Comparison of ENCODE assay signal across 29 cellular contexts in the genomic region with DNA sequence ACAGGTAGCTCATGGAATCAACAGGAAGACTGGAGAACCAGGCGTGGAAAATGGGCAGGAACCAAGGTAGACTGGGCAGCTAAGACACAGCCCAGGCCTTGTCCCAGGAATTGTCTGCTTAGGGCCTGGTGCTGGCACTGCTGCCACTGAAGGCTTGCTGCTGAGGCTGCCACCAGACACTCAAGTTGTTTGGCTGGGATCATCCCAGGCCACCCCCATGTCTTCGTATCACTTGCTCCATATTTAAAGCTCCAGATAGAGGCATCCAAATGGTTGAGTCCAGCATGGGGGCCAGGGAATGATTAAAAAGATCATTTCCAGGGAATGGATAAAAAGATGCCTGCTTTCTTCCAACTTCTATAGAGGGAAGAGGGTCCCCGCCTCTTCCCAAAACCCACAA.
"Had no signal": no experiment of that assay in that cellular context is flagged by ENCODE, and none has a peak within 500 bp of the region (broad histone marks: within the 10 kb centered on the region; RNA-seq: fewer than 3 reads in every experiment).

No MANE protein-coding gene starts in this region.

- DNase-seq: activated CD4-positive, alpha-beta memory T cell treated with anti-CD3 and anti-CD28 coated beads, Interleukin-2, amount 10 ng/mL, durations not matched to agents 7 days and 5 days; activated CD4-positive, alpha-beta T cell treated with anti-CD3 and anti-CD28 coated beads for 1 hour; activated CD4-positive, alpha-beta T cell treated with anti-CD3 and anti-CD28 coated beads for 4 hours; activated CD4-positive, alpha-beta T cell treated with anti-CD3 and anti-CD28 coated beads, Interleukin-2, amount 10 ng/mL, durations not matched to agents 7 days and 5 days; activated CD4-positive, alpha-beta T cell treated with anti-CD3 and anti-CD28 coated beads, Interleukin-2, amount 50 U/mL, for 4 hours; activated CD8-positive, alpha-beta memory T cell treated with anti-CD3 and anti-CD28 coated beads, Interleukin-2, amount 50 U/mL, for 48 hours; activated gamma-delta T cell; activated naive CD4-positive, alpha-beta T cell; activated naive CD4-positive, alpha-beta T cell treated with anti-CD3 and anti-CD28 coated beads, Interleukin-2, amount 10 ng/mL, durations not matched to agents 7 days and 5 days; activated T-cell treated with anti-CD3 and anti-CD28 coated beads for 4 hours; activated T-cell treated with anti-CD3 and anti-CD28 coated beads, Interleukin-2, amount 50 U/mL, for 24 hours; activated T-cell treated with anti-CD3 and anti-CD28 coated beads, Interleukin-2, amount 50 U/mL, for 72 hours; amniotic stem cell; anterior cingulate cortex; brain microvascular endothelial cell; dorsolateral prefrontal cortex; effector memory CD8-positive, alpha-beta T cell; erythroblast; foreskin melanocyte; heart right ventricle; T-helper 2 cell had no signal

- H3K4me2 ChIP-seq: hepatocyte had no signal

- H3K4me3 Mint-ChIP-seq: activated CD4-positive, alpha-beta memory T cell treated with anti-CD3 and anti-CD28 coated beads, Interleukin-2, amount 10 ng/mL, durations not matched to agents 7 days and 5 days; activated CD4-positive, alpha-beta T cell treated with anti-CD3 and anti-CD28 coated beads, Interleukin-2, amount 10 ng/mL, durations not matched to agents 7 days and 5 days; activated naive CD4-positive, alpha-beta T cell treated with anti-CD3 and anti-CD28 coated beads, Interleukin-2, amount 10 ng/mL, durations not matched to agents 7 days and 5 days; activated naive CD8-positive, alpha-beta T cell; activated T-cell treated with anti-CD3 and anti-CD28 coated beads, Interleukin-2, amount 50 U/mL, for 24 hours; activated T-cell treated with anti-CD3 and anti-CD28 coated beads, Interleukin-2, amount 50 U/mL, for 72 hours; central memory CD8-positive, alpha-beta T cell; dendritic cell treated with granulocyte-macrophage colony-stimulating factor and Interleukin-4, amounts not matched to agents 40 ng/mL and 50 ng/mL, for 4 days; effector memory CD8-positive, alpha-beta T cell; WTC11 had no signal

- H3K79me2 ChIP-seq: hepatocyte had no signal

- H3K9me3 ChIP-seq: esophagus muscularis mucosa, gastroesophageal sphincter, heart right ventricle had no signal

- H3K27ac ChIP-seq: brain microvascular endothelial cell, coronary artery, dorsolateral prefrontal cortex, esophagus muscularis mucosa, gastroesophageal sphincter, heart right ventricle, hepatocyte had no signal

- H3K36me3 ChIP-seq: brain microvascular endothelial cell, esophagus muscularis mucosa, gastroesophageal sphincter, heart right ventricle had no signal

- H3K27ac Mint-ChIP-seq: activated CD4-positive, alpha-beta memory T cell treated with anti-CD3 and anti-CD28 coated beads, Interleukin-2, amount 10 ng/mL, durations not matched to agents 7 days and 5 days; activated CD4-positive, alpha-beta T cell treated with anti-CD3 and anti-CD28 coated beads, Interleukin-2, amount 10 ng/mL, durations not matched to agents 7 days and 5 days; activated naive CD4-positive, alpha-beta T cell treated with anti-CD3 and anti-CD28 coated beads, Interleukin-2, amount 10 ng/mL, durations not matched to agents 7 days and 5 days; activated naive CD8-positive, alpha-beta T cell; activated T-cell treated with anti-CD3 and anti-CD28 coated beads, Interleukin-2, amount 50 U/mL, for 24 hours; activated T-cell treated with anti-CD3 and anti-CD28 coated beads, Interleukin-2, amount 50 U/mL, for 72 hours; dendritic cell treated with granulocyte-macrophage colony-stimulating factor and Interleukin-4, amounts not matched to agents 40 ng/mL and 50 ng/mL, for 4 days; effector memory CD8-positive, alpha-beta T cell; WTC11 had no signal

- H3K27me3 ChIP-seq: brain microvascular endothelial cell, dorsolateral prefrontal cortex, esophagus muscularis mucosa, gastroesophageal sphincter, heart right ventricle, hepatocyte had no signal

- H2AFZ ChIP-seq: hepatocyte had no signal

- H3K9me3 Mint-ChIP-seq: activated CD4-positive, alpha-beta memory T cell treated with anti-CD3 and anti-CD28 coated beads, Interleukin-2, amount 10 ng/mL, durations not matched to agents 7 days and 5 days; activated CD4-positive, alpha-beta T cell treated with anti-CD3 and anti-CD28 coated beads, Interleukin-2, amount 10 ng/mL, durations not matched to agents 7 days and 5 days; activated naive CD4-positive, alpha-beta T cell treated with anti-CD3 and anti-CD28 coated beads, Interleukin-2, amount 10 ng/mL, durations not matched to agents 7 days and 5 days; activated T-cell treated with anti-CD3 and anti-CD28 coated beads, Interleukin-2, amount 50 U/mL, for 24 hours; activated T-cell treated with anti-CD3 and anti-CD28 coated beads, Interleukin-2, amount 50 U/mL, for 72 hours; central memory CD8-positive, alpha-beta T cell; dendritic cell treated with granulocyte-macrophage colony-stimulating factor and Interleukin-4, amounts not matched to agents 40 ng/mL and 50 ng/mL, for 4 days; effector memory CD8-positive, alpha-beta T cell; WTC11 had no signal

- ATAC-seq: activated T-cell treated with anti-CD3 and anti-CD28 coated beads, Interleukin-2, amount 50 U/mL, for 72 hours; effector memory CD8-positive, alpha-beta T cell; gastroesophageal sphincter; heart right ventricle; WTC11 had no signal

- H3K36me3 Mint-ChIP-seq: activated naive CD4-positive, alpha-beta T cell treated with anti-CD3 and anti-CD28 coated beads, Interleukin-2, amount 10 ng/mL, durations not matched to agents 7 days and 5 days; activated naive CD8-positive, alpha-beta T cell; WTC11 had no signal

- H3K4me3 ChIP-seq: coronary artery, dorsolateral prefrontal cortex, esophagus muscularis mucosa, gastroesophageal sphincter, heart right ventricle, hepatocyte had no signal

- H3K27me3 Mint-ChIP-seq: activated CD4-positive, alpha-beta memory T cell treated with anti-CD3 and anti-CD28 coated beads, Interleukin-2, amount 10 ng/mL, durations not matched to agents 7 days and 5 days; activated naive CD8-positive, alpha-beta T cell; activated T-cell treated with anti-CD3 and anti-CD28 coated beads, Interleukin-2, amount 50 U/mL, for 24 hours; dendritic cell treated with granulocyte-macrophage colony-stimulating factor and Interleukin-4, amounts not matched to agents 40 ng/mL and 50 ng/mL, for 4 days had no signal

- H3K4me1 Mint-ChIP-seq: central memory CD8-positive, alpha-beta T cell had no signal
